Comparison of ENCODE assay signal across 11 cellular contexts in the genomic region with DNA sequence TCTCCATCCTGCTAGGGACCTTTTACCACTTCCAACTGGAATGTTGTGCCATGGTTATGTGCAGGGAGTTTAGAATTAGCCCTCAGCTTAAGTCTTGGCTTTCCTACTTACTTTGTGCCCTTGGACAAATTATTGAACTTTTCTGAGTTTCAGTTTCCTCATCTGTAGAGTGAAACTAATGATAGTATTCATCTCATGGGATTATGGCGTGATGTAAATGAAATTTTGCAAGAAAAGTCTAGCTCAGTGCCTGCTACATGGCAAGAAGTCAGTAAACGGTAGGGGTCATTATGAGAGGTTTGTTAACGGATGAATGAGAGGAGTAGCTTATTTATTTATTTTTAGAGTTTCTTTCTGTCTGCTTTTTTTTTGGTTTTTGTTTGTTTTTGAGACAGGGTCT. TPM values are rescaled to one million over a fixed set of nuclear protein-coding genes. Genes with fewer than 3 reads are reported as not detected.
DNase-seq lines count a peak whose midpoint lies in the region; ATAC-seq, FAIRE-seq and TF ChIP-seq lines count a peak whose summit lies in the region.
"Had no signal": no experiment of that assay in that cellular context is flagged by ENCODE, and none has a peak within 500 bp of the region (broad histone marks: within the 10 kb centered on the region; RNA-seq: fewer than 3 reads in every experiment).

No MANE protein-coding gene starts in this region.

- TF ChIP-seq CTCF in right atrium auricular region (IDR thresholded peaks at IDR 0.05) = no peak
- TF ChIP-seq CTCF in astrocyte (IDR thresholded peaks at IDR 0.05; ENCODE audit: insufficient read depth, low read depth, low read length) = no peak
- no peak for TF ChIP-seq CTCF in nephron (IDR thresholded peaks at IDR 0.05; ENCODE audit: unreplicated experiment in 3 of 3)
- TF ChIP-seq CTCF in vagina (IDR thresholded peaks at IDR 0.05) = no peak

- no peaks in the 10 kb centered on the region for H3K36me3 ChIP-seq in right atrium auricular region
- no peaks in the 10 kb centered on the region for H3K36me3 ChIP-seq in astrocyte (ENCODE audit: insufficient read depth, low read length)
- H3K36me3 ChIP-seq in vagina = no peaks in the 10 kb centered on the region

- peaks cover 4% of the 10 kb centered on the region for H3K9me3 Mint-ChIP-seq in astrocyte (ENCODE audit: unreplicated experiment)
- H3K9me3 Mint-ChIP-seq in nephron = peaks cover 17% of the 10 kb centered on the region

- H3K4me1 ChIP-seq in right atrium auricular region = peaks cover 0 to 34% of the 10 kb centered on the region in 2 donors
- H3K4me1 ChIP-seq in astrocyte (ENCODE audit: insufficient read depth, low read length) = peaks cover 6% of the 10 kb centered on the region
- H3K4me1 ChIP-seq in vagina = peaks cover 55% of the 10 kb centered on the region

- no peak for FAIRE-seq in astrocyte (lab: Jason Lieb, UNC)
- FAIRE-seq: frontal cortex had no signal

- no peak for TF ChIP-seq POLR2A in vagina (IDR thresholded peaks at IDR 0.05)

- H3K27ac Mint-ChIP-seq in astrocyte (ENCODE audit: unreplicated experiment) (no peak overlapping the region), nephron (peak overlapping the region; percentile 99 to 100 (median 99))

- no peak overlapping the region for H2AFZ ChIP-seq in astrocyte (ENCODE audit: low read depth, low read length)

- H3K4me2 ChIP-seq in astrocyte (ENCODE audit: low read length) = no peak overlapping the region

- no peak overlapping the region for H3K9ac ChIP-seq in astrocyte (ENCODE audit: low read length)

- H3K4me1 Mint-ChIP-seq in astrocyte (ENCODE audit: low read depth, unreplicated experiment) (peaks cover 16% of the 10 kb centered on the region), nephron (peaks cover 57% of the 10 kb centered on the region)

- H3K4me3 Mint-ChIP-seq in astrocyte (ENCODE audit: unreplicated experiment) (peak overlapping the region; percentile 82), nephron (peak overlapping the region; percentile 88 to 99 (median 97))

- no peaks in the 10 kb centered on the region for H3K27me3 Mint-ChIP-seq in astrocyte (ENCODE audit: low read depth, unreplicated experiment)
- H3K27me3 Mint-ChIP-seq in nephron (ENCODE audit: low read depth) = no peaks in the 10 kb centered on the region

- H3K9me3 ChIP-seq in right atrium auricular region = peaks cover 3 to 14% of the 10 kb centered on the region in 2 donors
- H3K9me3 ChIP-seq in astrocyte (ENCODE audit: insufficient read depth, low read depth, low read length) = no peaks in the 10 kb centered on the region
- peaks cover 7% of the 10 kb centered on the region for H3K9me3 ChIP-seq in vagina

- H3K27me3 ChIP-seq in right atrium auricular region (no peaks in the 10 kb centered on the region), astrocyte (ENCODE audit: insufficient read depth, low read length) (no peaks in the 10 kb centered on the region), vagina (no peaks in the 10 kb centered on the region)

- peak overlapping the region; percentile 53 to 73 for H3K27ac ChIP-seq in right atrium auricular region
- no peak overlapping the region for H3K27ac ChIP-seq in astrocyte (ENCODE audit: low read depth, low read length)
- H3K27ac ChIP-seq in vagina = peak overlapping the region; percentile 84

- H3K4me3 ChIP-seq in right atrium auricular region (no peak overlapping the region), astrocyte (ENCODE audit: insufficient read depth, low read depth, low read length) (no peak overlapping the region), vagina (peak overlapping the region in 1 of 2 donors; percentile 63)

- DNase-seq in right atrium auricular region (ENCODE audit: low spot score) (no peak), left cardiac atrium (no peak), astrocyte (ENCODE audit: low read depth) (no peak), vagina (ENCODE audit: extremely low spot score in 2 of 2) (no peak), COLO668 (lab: John Stamatoyannopoulos, UW; ENCODE audit: unreplicated experiment) (no peak), T1000 (lab: John Stamatoyannopoulos, UW) (no peak)
- DNase-seq in stimulated activated naive CD4-positive, alpha-beta T cell (lab: John Stamatoyannopoulos, UW) = no peak
- DNase-seq: AML-193, NCI-H2107 had no signal

- peaks cover 27% of the 10 kb centered on the region for H4K20me1 ChIP-seq in astrocyte (ENCODE audit: insufficient read depth, low read length)

- peaks cover 34% of the 10 kb centered on the region for H3K79me2 ChIP-seq in astrocyte (ENCODE audit: insufficient read depth, low read length)

- ATAC-seq in left cardiac atrium = no peak

- intact Hi-C loops in left cardiac atrium (cut with DNase I) = no loop called here
- intact Hi-C loops in vagina (cut with DNase I) = no loop called here

- H3K36me3 Mint-ChIP-seq in astrocyte (ENCODE audit: low read depth, unreplicated experiment) (peaks cover 2% of the 10 kb centered on the region), nephron (ENCODE audit: low read depth) (peaks cover 21% of the 10 kb centered on the region)

RNA-seq across cellular contexts. Expression of gene MVB12B, which starts 1.8 kb away (rescaled TPM):
- total RNA-seq in right atrium auricular region (1 to 10 TPM; 5.9 to 8.7 TPM), left cardiac atrium (10 to 100 TPM in 1 of 2 donors, 1 to 10 TPM in 1; 9.7 to 12.3 TPM), astrocyte (12.8 and 13.2 TPM in 2 replicates), vagina (16.5 TPM)
